ENCODE assay signal across 8 cellular contexts in genomic region chr17:6639014-6639650, GRCh38. TPM values are rescaled to one million over a fixed set of nuclear protein-coding genes. Genes with fewer than 3 reads are reported as not detected.
DNase-seq lines count a peak whose midpoint lies in the region; ATAC-seq and TF ChIP-seq lines count a peak whose summit lies in the region.

No MANE protein-coding gene starts in this region.

- no peaks in the 10 kb centered on the region for H3K9me3 ChIP-seq in CD4-positive, CD25-positive, alpha-beta regulatory T cell (ENCODE audit: control insufficient read depth in 2 of 2, low read length in 2 of 2)
- H3K9me3 ChIP-seq in OCI-LY7 (ENCODE audit: low read length) (no peaks in the 10 kb centered on the region), neural progenitor cell (ENCODE audit: low read depth) (no peaks in the 10 kb centered on the region)

- peaks cover 22 to 61% (median 40%) of the 10 kb centered on the region in 4 donors for H3K4me1 Mint-ChIP-seq in CD4-positive, CD25-positive, alpha-beta regulatory T cell
- peaks cover 27% of the 10 kb centered on the region for H3K4me1 Mint-ChIP-seq in neural progenitor cell

- H3K79me2 ChIP-seq in OCI-LY7 (ENCODE audit: insufficient read depth, low read depth, low read length) = peaks cover 27% of the 10 kb centered on the region; the same call in 1 of the 2 replicates
- peaks cover 50% of the 10 kb centered on the region for H3K79me2 ChIP-seq in neural progenitor cell (ENCODE audit: low read depth)

- H3K36me3 ChIP-seq in CD4-positive, CD25-positive, alpha-beta regulatory T cell (ENCODE audit: control insufficient read depth, insufficient read depth, low read length) = peaks cover 11% of the 10 kb centered on the region
- H3K36me3 ChIP-seq in OCI-LY7 (ENCODE audit: insufficient read depth, low read length) = peaks cover 34% of the 10 kb centered on the region
- H3K36me3 ChIP-seq in neural progenitor cell = peaks cover 8% of the 10 kb centered on the region

- peak in 1 of 3 donors; percentile 5 for DNase-seq in CD4-positive, CD25-positive, alpha-beta regulatory T cell
- DNase-seq in OCI-LY7 (ENCODE audit: low spot score) = no peak
- DNase-seq in epithelial cell of esophagus (ENCODE audit: low read depth) = peak; percentile 10
- DNase-seq in neural progenitor cell (ENCODE audit: low spot score) = no peak
- DNase-seq in NCI-H345 (lab: John Stamatoyannopoulos, UW) = no peak
- DNase-seq in anterior cingulate cortex (lab: John Stamatoyannopoulos, UW) = no peak
- no peak for DNase-seq in UCSD-AML1 (lab: John Stamatoyannopoulos, UW; ENCODE audit: unreplicated experiment)

- H3K27me3 ChIP-seq in CD4-positive, CD25-positive, alpha-beta regulatory T cell (ENCODE audit: control insufficient read depth, insufficient read depth, low read length) = no peaks in the 10 kb centered on the region
- H3K27me3 ChIP-seq in neural progenitor cell = no peaks in the 10 kb centered on the region

- peaks cover 9% of the 10 kb centered on the region for H3K36me3 Mint-ChIP-seq in CD4-positive, CD25-positive, alpha-beta regulatory T cell
- peaks cover 20% of the 10 kb centered on the region for H3K36me3 Mint-ChIP-seq in neural progenitor cell

- H2AFZ ChIP-seq in OCI-LY7 (ENCODE audit: low read length) (no peak overlapping the region), neural progenitor cell (replicated peaks) (no peak overlapping the region)

- H3K9ac ChIP-seq in neural progenitor cell = peak overlapping the region; percentile 70

- CTCF ChIA-PET in OCI-LY7 (lab: Charles Lee; ENCODE audit: unreplicated experiment) = no interaction called here

- peak overlapping the region; percentile 93 to 98 (median 95) for H3K4me3 Mint-ChIP-seq in CD4-positive, CD25-positive, alpha-beta regulatory T cell
- peak overlapping the region; percentile 97 for H3K4me3 Mint-ChIP-seq in neural progenitor cell

- no peaks in the 10 kb centered on the region for H3K9me3 Mint-ChIP-seq in CD4-positive, CD25-positive, alpha-beta regulatory T cell
- H3K9me3 Mint-ChIP-seq in neural progenitor cell = no peaks in the 10 kb centered on the region

- H3K27ac Mint-ChIP-seq in CD4-positive, CD25-positive, alpha-beta regulatory T cell = peak overlapping the region; percentile 48 to 98 (median 87)
- H3K27ac Mint-ChIP-seq in neural progenitor cell = peak overlapping the region; percentile 90

- no TSS peak for BruUV-seq in OCI-LY7 (replicated peaks; lab: Mats Ljungman, UMichigan)

- no peak overlapping the region for H3K27ac ChIP-seq in CD4-positive, CD25-positive, alpha-beta regulatory T cell (ENCODE audit: insufficient read depth, low read length, poor library complexity, severe bottlenecking)
- H3K27ac ChIP-seq in OCI-LY7 (ENCODE audit: low read depth, low read length, poor library complexity, severe bottlenecking) (peak overlapping the region; percentile 84), neural progenitor cell (no peak overlapping the region)

- H3F3A ChIP-seq in neural progenitor cell (ENCODE audit: low read depth) = peaks cover 31% of the 10 kb centered on the region

- H3K9me2 ChIP-seq in OCI-LY7 (ENCODE audit: insufficient read depth, low read length) = no peaks in the 10 kb centered on the region

- no peak overlapping the region for H3K4me3 ChIP-seq in CD4-positive, CD25-positive, alpha-beta regulatory T cell (ENCODE audit: low read depth, low read length)
- H3K4me3 ChIP-seq in OCI-LY7 (ENCODE audit: low read depth, low read length, poor library complexity, severe bottlenecking) = peak overlapping the region; percentile 89
- peak overlapping the region; percentile 96 for H3K4me3 ChIP-seq in epithelial cell of esophagus (ENCODE audit: low read length)
- peak overlapping the region; percentile 75 for H3K4me3 ChIP-seq in neural progenitor cell

- ATAC-seq in CD4-positive, CD25-positive, alpha-beta regulatory T cell (ENCODE audit: low read depth in 2 of 2) = no peak
- ATAC-seq in HG03565 (IDR thresholded peaks at IDR 0.05; ENCODE audit: unreplicated experiment) = no peak

- TF ChIP-seq CTCF in OCI-LY7 (conservative IDR thresholded peaks at IDR 0.05; ENCODE audit: low read length) (no peak), epithelial cell of esophagus (IDR thresholded peaks at IDR 0.05; ENCODE audit: insufficient read depth, low read depth, low read length, missing control alignments) (no peak), neural progenitor cell (IDR thresholded peaks at IDR 0.05) (no peak)

- H3K4me2 ChIP-seq in OCI-LY7 (ENCODE audit: low read length) = peak overlapping the region; percentile 84
- peak overlapping the region; percentile 95 for H3K4me2 ChIP-seq in neural progenitor cell

- POLR2A ChIA-PET in OCI-LY7 (lab: Charles Lee) = interaction anchor here (1.3 kb wide), 1 partner anchor 22 kb away, joined by 4 read pairs; no protein-coding TSS in a partner anchor

- H4K20me1 ChIP-seq in OCI-LY7 (ENCODE audit: insufficient read depth, low read length) (peaks cover 12% of the 10 kb centered on the region; the same call in 1 of the 2 replicates), neural progenitor cell (ENCODE audit: low read depth) (peaks cover 18% of the 10 kb centered on the region)

- intact Hi-C loops in OCI-LY7 (cut with micrococcal nuclease; ENCODE audit: unreplicated experiment) = no loop called here

- H3K4me1 ChIP-seq in CD4-positive, CD25-positive, alpha-beta regulatory T cell (ENCODE audit: control insufficient read depth, insufficient read depth, low read length, poor library complexity, severe bottlenecking) = peaks cover 35% of the 10 kb centered on the region
- H3K4me1 ChIP-seq in OCI-LY7 (ENCODE audit: insufficient read depth, low read length, poor library complexity, severe bottlenecking) (peaks cover 20% of the 10 kb centered on the region), neural progenitor cell (peaks cover 11% of the 10 kb centered on the region)

- peaks cover 8% of the 10 kb centered on the region for H3K27me3 Mint-ChIP-seq in CD4-positive, CD25-positive, alpha-beta regulatory T cell
- no peaks in the 10 kb centered on the region for H3K27me3 Mint-ChIP-seq in neural progenitor cell (ENCODE audit: insufficient read depth, low read depth)

RNA-seq across cellular contexts. Expression of gene KIAA0753, which starts 1.4 kb away (rescaled TPM):
- total RNA-seq in CD4-positive, CD25-positive, alpha-beta regulatory T cell = 11.4 TPM
- polyA plus RNA-seq in CD4-positive, CD25-positive, alpha-beta regulatory T cell = 1 to 10 TPM; 1.2 to 1.8 (median 1.4) TPM
- 18.9 and 20.8 TPM in 2 replicates for total RNA-seq in OCI-LY7 (2014; rRNA removed; shearing (Covaris generic))
- 26.0 and 29.8 TPM in 2 replicates for total RNA-seq in OCI-LY7 (2022)
- 24.1 and 30.8 TPM in 2 replicates for total RNA-seq in neural progenitor cell (ENCODE audit: low replicate concordance)

RNA-seq across cellular contexts. Expression of gene TXNDC17, which starts 1.7 kb away (rescaled TPM):
- total RNA-seq in CD4-positive, CD25-positive, alpha-beta regulatory T cell = 15.0 TPM
- 100 to 1,000 TPM; 121 to 262 (median 177) TPM for polyA plus RNA-seq in CD4-positive, CD25-positive, alpha-beta regulatory T cell
- total RNA-seq in OCI-LY7 (2014; rRNA removed; shearing (Covaris generic)) = 52.8 and 63.7 TPM in 2 replicates
- 63.5 and 81.4 TPM in 2 replicates for total RNA-seq in OCI-LY7 (2022)
- total RNA-seq in neural progenitor cell (ENCODE audit: low replicate concordance) = 175 and 214 TPM in 2 replicates

RNA-seq across cellular contexts. Expression of gene MED31, which starts 12.3 kb away (rescaled TPM):
- 16.7 TPM for total RNA-seq in CD4-positive, CD25-positive, alpha-beta regulatory T cell
- 10 to 100 TPM; 41.5 to 48.1 (median 43.1) TPM for polyA plus RNA-seq in CD4-positive, CD25-positive, alpha-beta regulatory T cell
- 11.6 and 14.6 TPM in 2 replicates for total RNA-seq in OCI-LY7 (2014; rRNA removed; shearing (Covaris generic))
- total RNA-seq in OCI-LY7 (2022) (21.7 and 25.2 TPM in 2 replicates), neural progenitor cell (ENCODE audit: low replicate concordance) (7.3 and 35.7 TPM in 2 replicates)

RNA-seq across cellular contexts. Expression of gene C17orf100, which starts 12.4 kb away (rescaled TPM):
- 1.5 TPM for total RNA-seq in CD4-positive, CD25-positive, alpha-beta regulatory T cell
- 1 to 10 TPM; 4.4 to 7.1 (median 5.6) TPM for polyA plus RNA-seq in CD4-positive, CD25-positive, alpha-beta regulatory T cell
- total RNA-seq in OCI-LY7 (2014; rRNA removed; shearing (Covaris generic)) = 1.3 and 2.4 TPM in 2 replicates
- 5.2 and 5.6 TPM in 2 replicates for total RNA-seq in OCI-LY7 (2022)
- total RNA-seq in neural progenitor cell (ENCODE audit: low replicate concordance) = 3.8 and 3.9 TPM in 2 replicates
